In the genomic region with DNA sequence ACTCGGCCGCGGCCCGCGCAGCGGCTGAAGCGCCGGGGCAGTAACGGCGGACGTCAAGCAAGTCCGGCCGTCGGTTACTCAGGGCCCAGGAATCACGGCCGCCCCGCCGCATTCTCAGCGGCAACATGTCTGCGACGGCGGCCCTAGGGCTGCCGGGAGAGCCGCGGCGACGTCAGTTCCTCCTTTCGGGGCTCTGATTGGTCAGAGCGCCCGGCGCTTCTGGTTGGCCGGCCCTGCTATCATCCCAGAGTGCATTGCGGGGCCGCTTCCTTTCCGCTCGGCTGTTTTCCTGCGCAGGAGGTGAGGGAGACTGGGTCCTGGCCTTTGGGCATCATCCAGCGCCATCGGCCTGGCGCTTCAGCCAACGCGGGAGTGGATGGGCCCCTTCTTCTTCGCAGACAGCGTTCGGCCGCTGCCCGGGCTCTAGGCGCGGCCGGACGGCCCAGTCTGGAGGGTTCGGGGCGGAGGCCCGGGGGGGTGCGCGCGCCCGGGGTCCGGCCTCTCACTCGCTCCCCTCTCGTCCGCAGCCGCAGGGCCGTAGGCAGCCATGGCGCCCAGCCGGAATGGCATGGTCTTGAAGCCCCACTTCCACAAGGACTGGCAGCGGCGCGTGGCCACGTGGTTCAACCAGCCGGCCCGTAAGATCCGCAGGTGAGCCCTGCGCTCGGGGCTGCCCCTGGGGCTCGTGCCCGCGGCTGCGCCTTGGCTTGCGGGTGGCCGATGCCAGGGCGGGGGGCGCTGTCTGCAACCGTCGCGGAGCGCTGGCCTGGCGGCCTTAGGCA, we compare ENCODE assay signal across 1 cellular context.
TF ChIP-seq lines count a peak whose summit lies in the region.

Gene RPL13 (plus strand): TSS at position 270 of the 782 bp plus-strand sequence. CDS start 278 bp downstream, at position 548.

TF ChIP-seq in K562, 482 proteins besides CTCF, POLR2A, EP300 and RAD21 (continued from another document and continues in another):
- TF ChIP-seq, protein P1, sequence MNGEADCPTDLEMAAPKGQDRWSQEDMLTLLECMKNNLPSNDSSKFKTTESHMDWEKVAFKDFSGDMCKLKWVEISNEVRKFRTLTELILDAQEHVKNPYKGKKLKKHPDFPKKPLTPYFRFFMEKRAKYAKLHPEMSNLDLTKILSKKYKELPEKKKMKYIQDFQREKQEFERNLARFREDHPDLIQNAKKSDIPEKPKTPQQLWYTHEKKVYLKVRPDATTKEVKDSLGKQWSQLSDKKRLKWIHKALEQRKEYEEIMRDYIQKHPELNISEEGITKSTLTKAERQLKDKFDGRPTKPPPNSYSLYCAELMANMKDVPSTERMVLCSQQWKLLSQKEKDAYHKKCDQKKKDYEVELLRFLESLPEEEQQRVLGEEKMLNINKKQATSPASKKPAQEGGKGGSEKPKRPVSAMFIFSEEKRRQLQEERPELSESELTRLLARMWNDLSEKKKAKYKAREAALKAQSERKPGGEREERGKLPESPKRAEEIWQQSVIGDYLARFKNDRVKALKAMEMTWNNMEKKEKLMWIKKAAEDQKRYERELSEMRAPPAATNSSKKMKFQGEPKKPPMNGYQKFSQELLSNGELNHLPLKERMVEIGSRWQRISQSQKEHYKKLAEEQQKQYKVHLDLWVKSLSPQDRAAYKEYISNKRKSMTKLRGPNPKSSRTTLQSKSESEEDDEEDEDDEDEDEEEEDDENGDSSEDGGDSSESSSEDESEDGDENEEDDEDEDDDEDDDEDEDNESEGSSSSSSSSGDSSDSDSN (IDR thresholded peaks at IDR 0.05; ENCODE audit: borderline replicate concordance in 1 of 2, low read depth in 2 of 2, low read length in 2 of 2): no peak
- TF ChIP-seq IRF2 (CRISPR knock-in tag; IDR thresholded peaks at IDR 0.05) (no peak), YY1 (IDR thresholded peaks at IDR 0.05; ENCODE audit: borderline replicate concordance in 1 of 3, control insufficient read depth in 1 of 3, extremely low read depth in 1 of 3, insufficient read depth in 3 of 3, insufficient read length in 1 of 3, insufficient replicate concordance in 2 of 3, low read depth in 1 of 3, low read length in 2 of 3) (peak; percentile 33 to 91 (median 87)), KDM1A (IDR thresholded peaks at IDR 0.05) (no peak), ZNF134 (CRISPR knock-in tag; conservative IDR thresholded peaks at IDR 0.05) (no peak), HLTF (IDR thresholded peaks at IDR 0.05) (no peak), FOXK2 (conservative IDR thresholded peaks at IDR 0.05 in 1 of 2, IDR thresholded peaks at IDR 0.05 in 1 of 2; ENCODE audit: low read depth in 2 of 2) (peak; percentile 72 to 74), ZNF12 (CRISPR knock-in tag; IDR thresholded peaks at IDR 0.05) (peak; percentile 12; the same call in 1 of the 2 replicates), GTF2A2 (tag; IDR thresholded peaks at IDR 0.05) (peak; percentile 83), MXD1 (CRISPR knock-in tag; IDR thresholded peaks at IDR 0.05; ENCODE audit: borderline replicate concordance, poor library complexity, severe bottlenecking) (peak; percentile 2), RBM17 (IDR thresholded peaks at IDR 0.05; ENCODE audit: borderline replicate concordance, low read depth, low read length) (no peak), KLF13 (tag; IDR thresholded peaks at IDR 0.05; ENCODE audit: borderline replicate concordance, low read depth) (no peak), MAFK (IDR thresholded peaks at IDR 0.05; ENCODE audit: low read length) (no peak), TCF7 (IDR thresholded peaks at IDR 0.05; ENCODE audit: borderline replicate concordance) (peak; percentile 48; the same call in 1 of the 2 replicates), SIN3B (IDR thresholded peaks at IDR 0.05; ENCODE audit: low read depth) (peak; percentile 77), MTA3 (IDR thresholded peaks at IDR 0.05; ENCODE audit: borderline replicate concordance) (peak; percentile 92), ZNF23 (CRISPR knock-in tag; IDR thresholded peaks at IDR 0.05) (no peak), NCOA2 (IDR thresholded peaks at IDR 0.05; ENCODE audit: partially characterized antibody in 2 of 2) (no peak), ZC3H8 (IDR thresholded peaks at IDR 0.05) (no peak), HDAC8 (tag; IDR thresholded peaks at IDR 0.05) (no peak), E2F3 (CRISPR knock-in tag; IDR thresholded peaks at IDR 0.05) (no peak), ZNF263 (CRISPR knock-in tag; IDR thresholded peaks at IDR 0.05; ENCODE audit: borderline replicate concordance) (no peak), FOXO4 (CRISPR knock-in tag; IDR thresholded peaks at IDR 0.05) (no peak), KDM4B (IDR thresholded peaks at IDR 0.05; ENCODE audit: borderline replicate concordance in 2 of 2, low read depth in 1 of 2) (no peak; a peak in 1 of 4 replicates), CXXC5 (CRISPR knock-in tag; IDR thresholded peaks at IDR 0.05) (peak; percentile 81), ZC3H4 (CRISPR knock-in tag; IDR thresholded peaks at IDR 0.05; ENCODE audit: borderline replicate concordance) (peak; percentile 90; the same call in 1 of the 2 replicates), NR2C2 (CRISPR knock-in tag; IDR thresholded peaks at IDR 0.05) (peak; percentile 53; the same call in 1 of the 2 replicates), NR2C2 (tag; IDR thresholded peaks at IDR 0.05) (peak; percentile 38; the same call in 1 of the 2 replicates), ZFP1 (CRISPR knock-in tag; IDR thresholded peaks at IDR 0.05) (no peak; the same call in 1 of the 2 replicates), NBN (IDR thresholded peaks at IDR 0.05; ENCODE audit: low read depth) (no peak), ZBTB43 (CRISPR knock-in tag; IDR thresholded peaks at IDR 0.05) (peak; percentile 93), ZBTB8A (IDR thresholded peaks at IDR 0.05; ENCODE audit: partially characterized antibody) (no peak)
- TF ChIP-seq, protein P2, sequence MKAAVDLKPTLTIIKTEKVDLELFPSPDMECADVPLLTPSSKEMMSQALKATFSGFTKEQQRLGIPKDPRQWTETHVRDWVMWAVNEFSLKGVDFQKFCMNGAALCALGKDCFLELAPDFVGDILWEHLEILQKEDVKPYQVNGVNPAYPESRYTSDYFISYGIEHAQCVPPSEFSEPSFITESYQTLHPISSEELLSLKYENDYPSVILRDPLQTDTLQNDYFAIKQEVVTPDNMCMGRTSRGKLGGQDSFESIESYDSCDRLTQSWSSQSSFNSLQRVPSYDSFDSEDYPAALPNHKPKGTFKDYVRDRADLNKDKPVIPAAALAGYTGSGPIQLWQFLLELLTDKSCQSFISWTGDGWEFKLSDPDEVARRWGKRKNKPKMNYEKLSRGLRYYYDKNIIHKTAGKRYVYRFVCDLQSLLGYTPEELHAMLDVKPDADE (conservative IDR thresholded peaks at IDR 0.05; ENCODE audit: control insufficient read depth, low read depth, low read length): peak; percentile 67; the same call in 1 of the 2 replicates
- TF ChIP-seq, protein P3, sequence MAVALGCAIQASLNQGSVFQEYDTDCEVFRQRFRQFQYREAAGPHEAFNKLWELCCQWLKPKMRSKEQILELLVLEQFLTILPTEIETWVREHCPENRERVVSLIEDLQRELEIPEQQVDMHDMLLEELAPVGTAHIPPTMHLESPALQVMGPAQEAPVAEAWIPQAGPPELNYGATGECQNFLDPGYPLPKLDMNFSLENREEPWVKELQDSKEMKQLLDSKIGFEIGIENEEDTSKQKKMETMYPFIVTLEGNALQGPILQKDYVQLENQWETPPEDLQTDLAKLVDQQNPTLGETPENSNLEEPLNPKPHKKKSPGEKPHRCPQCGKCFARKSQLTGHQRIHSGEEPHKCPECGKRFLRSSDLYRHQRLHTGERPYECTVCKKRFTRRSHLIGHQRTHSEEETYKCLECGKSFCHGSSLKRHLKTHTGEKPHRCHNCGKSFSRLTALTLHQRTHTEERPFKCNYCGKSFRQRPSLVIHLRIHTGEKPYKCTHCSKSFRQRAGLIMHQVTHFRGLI (CRISPR knock-in tag; IDR thresholded peaks at IDR 0.05): no peak
- TF ChIP-seq, protein P4, sequence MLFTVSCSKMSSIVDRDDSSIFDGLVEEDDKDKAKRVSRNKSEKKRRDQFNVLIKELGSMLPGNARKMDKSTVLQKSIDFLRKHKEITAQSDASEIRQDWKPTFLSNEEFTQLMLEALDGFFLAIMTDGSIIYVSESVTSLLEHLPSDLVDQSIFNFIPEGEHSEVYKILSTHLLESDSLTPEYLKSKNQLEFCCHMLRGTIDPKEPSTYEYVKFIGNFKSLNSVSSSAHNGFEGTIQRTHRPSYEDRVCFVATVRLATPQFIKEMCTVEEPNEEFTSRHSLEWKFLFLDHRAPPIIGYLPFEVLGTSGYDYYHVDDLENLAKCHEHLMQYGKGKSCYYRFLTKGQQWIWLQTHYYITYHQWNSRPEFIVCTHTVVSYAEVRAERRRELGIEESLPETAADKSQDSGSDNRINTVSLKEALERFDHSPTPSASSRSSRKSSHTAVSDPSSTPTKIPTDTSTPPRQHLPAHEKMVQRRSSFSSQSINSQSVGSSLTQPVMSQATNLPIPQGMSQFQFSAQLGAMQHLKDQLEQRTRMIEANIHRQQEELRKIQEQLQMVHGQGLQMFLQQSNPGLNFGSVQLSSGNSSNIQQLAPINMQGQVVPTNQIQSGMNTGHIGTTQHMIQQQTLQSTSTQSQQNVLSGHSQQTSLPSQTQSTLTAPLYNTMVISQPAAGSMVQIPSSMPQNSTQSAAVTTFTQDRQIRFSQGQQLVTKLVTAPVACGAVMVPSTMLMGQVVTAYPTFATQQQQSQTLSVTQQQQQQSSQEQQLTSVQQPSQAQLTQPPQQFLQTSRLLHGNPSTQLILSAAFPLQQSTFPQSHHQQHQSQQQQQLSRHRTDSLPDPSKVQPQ (CRISPR knock-in tag; IDR thresholded peaks at IDR 0.05; ENCODE audit: borderline replicate concordance): no peak
- TF ChIP-seq, protein P5, sequence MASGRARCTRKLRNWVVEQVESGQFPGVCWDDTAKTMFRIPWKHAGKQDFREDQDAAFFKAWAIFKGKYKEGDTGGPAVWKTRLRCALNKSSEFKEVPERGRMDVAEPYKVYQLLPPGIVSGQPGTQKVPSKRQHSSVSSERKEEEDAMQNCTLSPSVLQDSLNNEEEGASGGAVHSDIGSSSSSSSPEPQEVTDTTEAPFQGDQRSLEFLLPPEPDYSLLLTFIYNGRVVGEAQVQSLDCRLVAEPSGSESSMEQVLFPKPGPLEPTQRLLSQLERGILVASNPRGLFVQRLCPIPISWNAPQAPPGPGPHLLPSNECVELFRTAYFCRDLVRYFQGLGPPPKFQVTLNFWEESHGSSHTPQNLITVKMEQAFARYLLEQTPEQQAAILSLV (tag; IDR thresholded peaks at IDR 0.05): no peak
- TF ChIP-seq, protein P6, sequence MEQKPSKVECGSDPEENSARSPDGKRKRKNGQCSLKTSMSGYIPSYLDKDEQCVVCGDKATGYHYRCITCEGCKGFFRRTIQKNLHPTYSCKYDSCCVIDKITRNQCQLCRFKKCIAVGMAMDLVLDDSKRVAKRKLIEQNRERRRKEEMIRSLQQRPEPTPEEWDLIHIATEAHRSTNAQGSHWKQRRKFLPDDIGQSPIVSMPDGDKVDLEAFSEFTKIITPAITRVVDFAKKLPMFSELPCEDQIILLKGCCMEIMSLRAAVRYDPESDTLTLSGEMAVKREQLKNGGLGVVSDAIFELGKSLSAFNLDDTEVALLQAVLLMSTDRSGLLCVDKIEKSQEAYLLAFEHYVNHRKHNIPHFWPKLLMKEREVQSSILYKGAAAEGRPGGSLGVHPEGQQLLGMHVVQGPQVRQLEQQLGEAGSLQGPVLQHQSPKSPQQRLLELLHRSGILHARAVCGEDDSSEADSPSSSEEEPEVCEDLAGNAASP (IDR thresholded peaks at IDR 0.05): no peak
